Comparison of ENCODE assay signal across 8 cellular contexts in genomic region chr13:109787135-109787954, GRCh38. TPM values are rescaled to one million over a fixed set of nuclear protein-coding genes. Genes with fewer than 3 reads are reported as not detected.
DNase-seq lines count a peak whose midpoint lies in the region; FAIRE-seq and TF ChIP-seq lines count a peak whose summit lies in the region.

No MANE protein-coding gene starts in this region.

- peak overlapping the region; percentile 80 for H3K4me3 Mint-ChIP-seq in mesothelial cell of epicardium

- H2AFZ ChIP-seq in H1 (ENCODE audit: low read length) = peak overlapping the region; percentile 76; the same call in 1 of the 2 replicates

- peaks cover 1 to 16% (median 5%) of the 10 kb centered on the region in 4 experiments; a peak in 6 of 7 replicates for H3K4me1 ChIP-seq in H1 (replicated peaks in 1 of 4; ENCODE audit: control insufficient read depth in 3 of 4, insufficient read depth in 4 of 4, low read length in 3 of 4)
- peaks cover 0 to 26% (median 17%) of the 10 kb centered on the region in 4 donors for H3K4me1 ChIP-seq in transverse colon

- peak overlapping the region; percentile 52; the same call in 1 of the 2 replicates for H2BK5ac ChIP-seq in H1 (ENCODE audit: low read depth, low read length)

- H4K5ac ChIP-seq in H1 (ENCODE audit: insufficient read length, low read depth, low read length) = peak overlapping the region; percentile 80

- H3K36me3 ChIP-seq in H7 (replicated peaks; ENCODE audit: control insufficient read depth, insufficient read depth, low read length) (no peaks in the 10 kb centered on the region), H1 (ENCODE audit: control insufficient read depth in 2 of 4, insufficient read depth in 4 of 4, low read length in 3 of 4) (peaks cover 0 to 13% (median 4%) of the 10 kb centered on the region in 4 experiments; a peak in 3 of 8 replicates), transverse colon (peaks cover 0 to 14% (median 6%) of the 10 kb centered on the region in 4 donors)

- TF ChIP-seq EP300 in H1 (IDR thresholded peaks at IDR 0.05; ENCODE audit: borderline replicate concordance in 1 of 2, low read depth in 2 of 2, low read length in 2 of 2) (no peak), transverse colon (IDR thresholded peaks at IDR 0.05; ENCODE audit: low read depth) (no peak)

- H4K20me1 ChIP-seq in H1 (replicated peaks in 1 of 2; ENCODE audit: control insufficient read depth in 1 of 2, insufficient read depth in 2 of 2, low read length in 2 of 2) = peaks cover 8 to 10% of the 10 kb centered on the region in 2 experiments

- H3K9me3 Mint-ChIP-seq in mesothelial cell of epicardium = no peaks in the 10 kb centered on the region

- no peak overlapping the region for H2BK120ac ChIP-seq in H1 (replicated peaks; ENCODE audit: low read depth, low read length)

- H3K36me3 Mint-ChIP-seq in mesothelial cell of epicardium = peaks cover 4% of the 10 kb centered on the region

- H3K14ac ChIP-seq in H1 (ENCODE audit: insufficient read length) = no peak overlapping the region

- no peak; a peak in 1 of 4 replicates for TF ChIP-seq RAD21 in H1 (IDR thresholded peaks at IDR 0.05 in 1 of 2, conservative IDR thresholded peaks at IDR 0.05 in 1 of 2; ENCODE audit: low read depth in 2 of 2, low read length in 2 of 2)

- H3K23me2 ChIP-seq in H1 (ENCODE audit: low read depth, low read length) = peaks cover 16% of the 10 kb centered on the region

- peak overlapping the region; percentile 45 to 80 (median 68) for H3K9ac ChIP-seq in H1 (replicated peaks in 1 of 4; ENCODE audit: extremely low read depth in 1 of 4, low read depth in 3 of 4, low read length in 3 of 4)

- CTCF ChIA-PET in H1 (lab: Charles Lee; ENCODE audit: partially characterized antibody) = no interaction called here

- H4K8ac ChIP-seq in H1 (ENCODE audit: extremely low read depth, insufficient read depth, low read length) = peak overlapping the region; percentile 85

- no peak overlapping the region for H2AK5ac ChIP-seq in H1 (ENCODE audit: low read depth, low read length)

- peak overlapping the region; percentile 25 for H3K27ac Mint-ChIP-seq in mesothelial cell of epicardium

- H2BK20ac ChIP-seq in H1 (ENCODE audit: low read length) = no peak overlapping the region

- no peak for FAIRE-seq in H1 (lab: Jason Lieb, UNC)

- no peak overlapping the region; the same call in none of the 2 replicates for H3K18ac ChIP-seq in H1 (ENCODE audit: extremely low read depth, low read length)

- H4K91ac ChIP-seq in H1 (replicated peaks; ENCODE audit: insufficient read length, low read length) = peak overlapping the region; percentile 55

- H3K4me3 ChIP-seq in H7 (ENCODE audit: insufficient read depth, low read depth, low read length) (peak overlapping the region; percentile 74), WI38 (ENCODE audit: low read depth, low read length) (peak overlapping the region; percentile 77), H1 (ENCODE audit: extremely low read depth in 1 of 4, insufficient read depth in 2 of 4, low read depth in 3 of 4, low read length in 4 of 4) (peak overlapping the region; percentile 69 to 88 (median 78)), transverse colon (peak overlapping the region; percentile 60 to 89 (median 77))

- peaks cover 0 to 5% of the 10 kb centered on the region in 2 experiments; a peak in 1 of 4 replicates for H3K79me2 ChIP-seq in H1 (ENCODE audit: control insufficient read depth in 1 of 2, insufficient read depth in 2 of 2, low read length in 2 of 2)

- no peak overlapping the region for H3K23ac ChIP-seq in H1 (ENCODE audit: insufficient read length)

- H3K27me3 ChIP-seq in H7 (ENCODE audit: control insufficient read depth, insufficient read depth, low read length) (peaks cover 14% of the 10 kb centered on the region; the same call in 1 of the 2 replicates), H1 (replicated peaks in 1 of 4; ENCODE audit: control insufficient read depth in 3 of 4, extremely low read depth in 1 of 4, insufficient read depth in 3 of 4, low read length in 3 of 4) (no peaks in the 10 kb centered on the region; a peak in 2 of 7 replicates), transverse colon (peaks cover 28% of the 10 kb centered on the region)

- in situ Hi-C loops in transverse colon (cut with MboI; ENCODE audit: low pct_ligation_motif_present in 1 of 4, low pct_unique_long_range_greater_than_20kb in 1 of 4, low sequenced_read_pairs in 3 of 4) = loop anchor here in 3 of 4 donors (25.0 kb wide), 3 partner anchors 325 to 825 kb away; no protein-coding TSS in a partner anchor

- TF ChIP-seq CTCF in WI38 (IDR thresholded peaks at IDR 0.05; ENCODE audit: low read depth, low read length) (no peak), H1 (IDR thresholded peaks at IDR 0.05; ENCODE audit: control extremely low read depth in 1 of 3, insufficient read depth in 1 of 3, low read depth in 1 of 3, low read length in 3 of 3) (no peak), mesothelial cell of epicardium (IDR thresholded peaks at IDR 0.05; ENCODE audit: unreplicated experiment) (no peak), transverse colon (IDR thresholded peaks at IDR 0.05) (no peak), GM10266 (IDR thresholded peaks at IDR 0.05; ENCODE audit: control insufficient read depth, insufficient read depth, low read depth, missing control alignments) (no peak)

- WGBS in H1 (ENCODE audit: extremely low coverage in 1 of 2, insufficient coverage in 1 of 2, insufficient read length in 1 of 2, insufficient replicate concordance in 2 of 2, low coverage in 1 of 2, low lambda C conversion rate in 2 of 2, missing lambda C conversion rate in 1 of 2), 2 experiments = 0% methylated on average over 24 of the region's 86 CpGs; no CpG with 5 or more reads in 1 of the 2 experiments
- WGBS in transverse colon (ENCODE audit: low coverage in 1 of 2), 2 donors = 0% methylated on average over 57 of the region's 86 CpGs; no CpG with 5 or more reads in 1 of the 2 donors

- POLR2A ChIA-PET in H1 (lab: Charles Lee; ENCODE audit: partially characterized antibody) = interaction anchor here (0.7 to 1.2 kb wide), 2 partner anchors 9 to 36 kb away, joined by 3 to 5 read pairs; no protein-coding TSS in a partner anchor

- peak; percentile 43 for DNase-seq in Daoy (ENCODE audit: low read depth)
- peak; percentile 81 for DNase-seq in H7
- DNase-seq in NCI-H1417 treated with DMSO at 0.1 percent for 48 hours (lab: John Stamatoyannopoulos, UW) = peak; percentile 57
- peak in 1 of 2 experiments; percentile 67 for DNase-seq in H1 (ENCODE audit: low read depth in 1 of 2, low spot score in 2 of 2)
- peak in 1 of 2 experiments; percentile 71 for DNase-seq in mesothelial cell of epicardium (ENCODE audit: low spot score in 2 of 2, unreplicated experiment in 2 of 2)
- peak; percentile 36 for DNase-seq in transverse colon
- no peak for DNase-seq in GM10266 (ENCODE audit: extremely low spot score)

- peak overlapping the region; percentile 68 to 81 for H3K4me2 ChIP-seq in H1 (ENCODE audit: insufficient read depth in 1 of 2, low read depth in 2 of 2, low read length in 2 of 2)

- no peak overlapping the region for H3K4ac ChIP-seq in H1 (replicated peaks; ENCODE audit: insufficient read length, low read depth, low read length)

- H3K27ac ChIP-seq in H1 (ENCODE audit: low read depth, low read length) = peak overlapping the region; percentile 59
- H3K27ac ChIP-seq in transverse colon = peak overlapping the region; percentile 71 to 92 (median 89)

- H2BK12ac ChIP-seq in H1 (ENCODE audit: low read depth, low read length) = 0 out of 2 replicates have a peak overlapping the region, but pooled peaks have one; percentile 9

- TF ChIP-seq POLR2A in H1 (IDR thresholded peaks at IDR 0.05; ENCODE audit: control extremely low read depth in 1 of 2, low read depth in 2 of 2, low read length in 2 of 2) (peak in 1 of 2 experiments; percentile 32; a peak in 1 of 3 replicates), transverse colon (IDR thresholded peaks at IDR 0.05) (no peak)

- H2BK15ac ChIP-seq in H1 (ENCODE audit: low read length) = no peak overlapping the region

- peak overlapping the region; percentile 46 for H3K56ac ChIP-seq in H1 (replicated peaks; ENCODE audit: insufficient read length, low read depth, low read length)

- peaks cover 7% of the 10 kb centered on the region for H3K4me1 Mint-ChIP-seq in mesothelial cell of epicardium

- intact Hi-C loops in transverse colon (cut with DNase I; ENCODE audit: low total_unique reads) = no loop called here

- no peaks in the 10 kb centered on the region; the same call in 1 of the 2 replicates for H3K79me1 ChIP-seq in H1 (ENCODE audit: low read depth, low read length)

- H3K27me3 Mint-ChIP-seq in mesothelial cell of epicardium (ENCODE audit: low read depth) = peaks cover 27% of the 10 kb centered on the region

- H3K9me3 ChIP-seq in H1 (ENCODE audit: insufficient read depth in 2 of 2, low read depth in 1 of 2, low read length in 1 of 2) (no peaks in the 10 kb centered on the region), transverse colon (no peaks in the 10 kb centered on the region)

TF ChIP-seq in H1, 55 proteins besides CTCF, POLR2A, EP300 and RAD21 (continues in another document):
- TF ChIP-seq SIX5 (IDR thresholded peaks at IDR 0.05; ENCODE audit: low read depth, low read length) (no peak), CREB1 (IDR thresholded peaks at IDR 0.05) (no peak), RXRA (IDR thresholded peaks at IDR 0.05; ENCODE audit: insufficient read depth, low read depth, low read length) (no peak), TEAD4 (IDR thresholded peaks at IDR 0.05; ENCODE audit: low read depth, low read length) (no peak), POU5F1 (IDR thresholded peaks at IDR 0.05; ENCODE audit: low read depth, low read length) (no peak), SIN3A (conservative IDR thresholded peaks at IDR 0.05 in 1 of 2, IDR thresholded peaks at IDR 0.05 in 1 of 2; ENCODE audit: low read depth in 1 of 2, low read length in 2 of 2) (0 out of 4 replicates have a peak, but pooled peaks of 1 of the 2 experiments have one; percentile 26), SRF (IDR thresholded peaks at IDR 0.05; ENCODE audit: low read depth, low read length) (no peak), CHD1 (IDR thresholded peaks at IDR 0.05; ENCODE audit: low read depth, low read length) (no peak), ASH2L (IDR thresholded peaks at IDR 0.05; ENCODE audit: low read length) (peak; percentile 87)

RNA-seq across cellular contexts. Expression of gene IRS2, which starts 1.0 kb away (rescaled TPM):
- 0.30 and 0.40 TPM in 2 replicates for total RNA-seq in Daoy (2014; rRNA removed; shearing (Covaris generic))
- 4.3 and 9.0 TPM in 2 replicates for total RNA-seq in H7 (2014; rRNA removed; shearing (Covaris generic))
- total RNA-seq in H1 (2021; fragmentation: NEBNext Ultra II Directional; extraction: Animal tissue kit (Norgen Biotek cat#: 25700)) = 16.7 and 17.0 TPM in 2 replicates
- polyA plus RNA-seq in H1 (2011; rRNA removed) = 2.6 and 3.8 TPM in 2 replicates
- polyA plus RNA-seq in H1 (2011; cell fraction: cytosol; rRNA removed) = 2.7 TPM
- polyA plus RNA-seq in H1 (2011; cell fraction: nucleus; rRNA removed) = 5.0 TPM
- 4.8 to 6.0 TPM (median 5.3 TPM) in 4 replicates for polyA plus RNA-seq in H1 (2012, experiment 1 of 2)
- polyA plus RNA-seq in H1 (2012, experiment 2 of 2) = 3.8 TPM
- polyA plus RNA-seq in H1 (2013, experiment 1 of 2) = 5.1 TPM
- polyA plus RNA-seq in H1 (2013, experiment 2 of 2) = 5.3 TPM
- 1.7 and 2.3 TPM in 2 replicates for polyA minus RNA-seq in H1 (2011; rRNA and poly(A)+ RNA removed)
- polyA minus RNA-seq in H1 (2011; cell fraction: cytosol; rRNA and poly(A)+ RNA removed) = 8.1 TPM
- polyA minus RNA-seq in H1 (2011; cell fraction: nucleus; rRNA and poly(A)+ RNA removed) = 15.0 TPM
- total RNA-seq in mesothelial cell of epicardium (11.8 to 12.4 TPM (median 12.1 TPM) in 3 replicates), transverse colon (10 to 100 TPM; 12.5 to 72.6 (median 28.5) TPM)
